Comparison of ENCODE assay signal across 27 cellular contexts in the genomic region with DNA sequence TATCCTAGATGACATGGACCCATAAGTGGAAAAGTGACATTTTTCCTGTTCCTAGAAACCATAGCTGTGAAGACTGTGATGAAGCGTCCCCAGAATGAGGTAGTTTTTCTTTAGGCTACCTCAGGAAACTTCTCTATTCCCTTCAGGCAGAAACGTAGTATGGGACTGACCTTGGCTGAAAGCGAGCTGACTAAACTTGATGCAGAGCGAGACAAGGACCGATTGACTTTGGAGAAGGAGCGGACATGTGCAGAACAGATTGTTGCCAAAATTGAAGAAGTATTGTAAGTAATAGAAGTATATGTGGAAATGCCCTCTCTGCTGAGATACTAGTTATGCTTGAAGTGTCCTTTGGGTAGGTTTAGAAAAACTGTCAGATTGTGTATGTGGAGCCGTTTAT.
"Had no signal": no experiment of that assay in that cellular context is flagged by ENCODE, and none has a peak within 500 bp of the region (broad histone marks: within the 10 kb centered on the region; RNA-seq: fewer than 3 reads in every experiment).

No MANE protein-coding gene starts in this region.

- H3K9me3 Mint-ChIP-seq: stimulated activated effector memory CD8-positive, alpha-beta T cell treated with anti-CD3 and anti-CD28 coated beads, Interleukin-12 subunit alpha, Interleukin-12 subunit beta, amount 100 ng/mL, for 72 hours; stimulated activated memory B cell treated with anti-CD40 and anti-IgM and Interleukin-4, amounts not matched to agents 10 μg/mL and 1 μg/mL and 100 μg/mL, for 72 hours; stimulated activated naive B cell treated with anti-CD40 and anti-IgM and Interleukin-4, amounts not matched to agents 10 μg/mL and 1 μg/mL and 100 μg/mL, for 72 hours; stimulated activated naive CD8-positive, alpha-beta T cell treated with anti-CD3 and anti-CD28 coated beads, Interleukin-15, amount 100 ng/mL, for 72 hours; stimulated activated naive CD8-positive, alpha-beta T cell treated with anti-CD3 and anti-CD28 coated beads, Interleukin-15, Interleukin-2, amounts not matched to agents 100 ng/mL and 50 ng/mL, for 24 hours; type B pancreatic cell had no signal

- H3K9me3 ChIP-seq: stomach, suprapubic skin, testis, thoracic aorta, thyroid gland, tibial artery, tibial nerve, transverse colon, upper lobe of left lung, upper lobe of right lung, uterus, vagina had no signal

- H3K4me3 Mint-ChIP-seq: stimulated activated effector memory CD8-positive, alpha-beta T cell treated with anti-CD3 and anti-CD28 coated beads, Interleukin-12 subunit alpha, Interleukin-12 subunit beta, amount 100 ng/mL, for 72 hours; stimulated activated memory B cell treated with anti-CD40 and anti-IgM and Interleukin-4, amounts not matched to agents 10 μg/mL and 1 μg/mL and 100 μg/mL, for 72 hours; stimulated activated naive B cell treated with anti-CD40 and anti-IgM and Interleukin-4, amounts not matched to agents 10 μg/mL and 1 μg/mL and 100 μg/mL, for 72 hours; stimulated activated naive CD8-positive, alpha-beta T cell treated with anti-CD3 and anti-CD28 coated beads, Interleukin-15, amount 100 ng/mL, for 72 hours; stimulated activated naive CD8-positive, alpha-beta T cell treated with anti-CD3 and anti-CD28 coated beads, Interleukin-15, Interleukin-2, amounts not matched to agents 100 ng/mL and 50 ng/mL, for 24 hours; type B pancreatic cell had no signal

- H3K4me1 Mint-ChIP-seq: stimulated activated effector memory CD8-positive, alpha-beta T cell treated with anti-CD3 and anti-CD28 coated beads, Interleukin-12 subunit alpha, Interleukin-12 subunit beta, amount 100 ng/mL, for 72 hours; stimulated activated memory B cell treated with anti-CD40 and anti-IgM and Interleukin-4, amounts not matched to agents 10 μg/mL and 1 μg/mL and 100 μg/mL, for 72 hours; stimulated activated naive B cell treated with anti-CD40 and anti-IgM and Interleukin-4, amounts not matched to agents 10 μg/mL and 1 μg/mL and 100 μg/mL, for 72 hours; stimulated activated naive CD8-positive, alpha-beta T cell treated with anti-CD3 and anti-CD28 coated beads, Interleukin-15, amount 100 ng/mL, for 72 hours had no signal

- H3K27ac Mint-ChIP-seq: stimulated activated effector memory CD8-positive, alpha-beta T cell treated with anti-CD3 and anti-CD28 coated beads, Interleukin-12 subunit alpha, Interleukin-12 subunit beta, amount 100 ng/mL, for 72 hours; stimulated activated memory B cell treated with anti-CD40 and anti-IgM and Interleukin-4, amounts not matched to agents 10 μg/mL and 1 μg/mL and 100 μg/mL, for 72 hours; stimulated activated naive B cell treated with anti-CD40 and anti-IgM and Interleukin-4, amounts not matched to agents 10 μg/mL and 1 μg/mL and 100 μg/mL, for 72 hours; stimulated activated naive CD8-positive, alpha-beta T cell treated with anti-CD3 and anti-CD28 coated beads, Interleukin-15, amount 100 ng/mL, for 72 hours; stimulated activated naive CD8-positive, alpha-beta T cell treated with anti-CD3 and anti-CD28 coated beads, Interleukin-15, Interleukin-2, amounts not matched to agents 100 ng/mL and 50 ng/mL, for 24 hours; type B pancreatic cell had no signal

- DNase-seq: stimulated activated CD4-positive, alpha-beta T cell treated with anti-CD3 and anti-CD28 coated beads, Interleukin-2, amount 100 ng/mL, for 48 hours; stimulated activated CD4-positive, alpha-beta T cell treated with anti-CD3 and anti-CD28 coated beads, Interleukin-4, amount 100 ng/mL, for 1 hour; stimulated activated CD4-positive, alpha-beta T cell treated with anti-CD3 and anti-CD28 coated beads, Interleukin-4, amount 100 ng/mL, for 24 hours; stimulated activated CD4-positive, alpha-beta T cell treated with anti-CD3 and anti-CD28 coated beads, Interleukin-4, amount 100 ng/mL, for 4 hours; stimulated activated CD8-positive, alpha-beta memory T cell treated with anti-CD3 and anti-CD28 coated beads, Interleukin-4, amount 100 ng/mL, for 48 hours; stimulated activated naive B cell treated with anti-CD40 and anti-IgM and Interleukin-4, amounts not matched to agents 10 μg/mL and 1 μg/mL and 100 μg/mL, for 72 hours; stimulated activated naive CD4-positive, alpha-beta T cell; stimulated activated naive CD4-positive, alpha-beta T cell treated with Interleukin-2 at 50 U/mL for 16 hours; stimulated activated naive CD8-positive, alpha-beta T cell treated with anti-CD3 and anti-CD28 coated beads, Interleukin-15, amount 100 ng/mL, for 72 hours; stimulated activated naive CD8-positive, alpha-beta T cell treated with anti-CD3 and anti-CD28 coated beads, Interleukin-15, Interleukin-2, amounts not matched to agents 100 U/mL and 50 U/mL, for 24 hours; stomach; substantia nigra; testis; thyroid gland; tibial artery; transverse colon; upper lobe of left lung; upper lobe of right lung; uterus had no signal

- H3K27me3 Mint-ChIP-seq: stimulated activated memory B cell treated with anti-CD40 and anti-IgM and Interleukin-4, amounts not matched to agents 10 μg/mL and 1 μg/mL and 100 μg/mL, for 72 hours; stimulated activated naive B cell treated with anti-CD40 and anti-IgM and Interleukin-4, amounts not matched to agents 10 μg/mL and 1 μg/mL and 100 μg/mL, for 72 hours; stimulated activated naive CD8-positive, alpha-beta T cell treated with anti-CD3 and anti-CD28 coated beads, Interleukin-15, amount 100 ng/mL, for 72 hours; stimulated activated naive CD8-positive, alpha-beta T cell treated with anti-CD3 and anti-CD28 coated beads, Interleukin-15, Interleukin-2, amounts not matched to agents 100 ng/mL and 50 ng/mL, for 24 hours; type B pancreatic cell had no signal

- H3K27me3 ChIP-seq: stomach, suprapubic skin, testis, thyroid gland, tibial artery, tibial nerve, transverse colon, upper lobe of left lung, upper lobe of right lung, uterus, vagina had no signal

- H3K4me1 ChIP-seq: stomach, suprapubic skin, testis, thyroid gland, tibial artery, tibial nerve, transverse colon, upper lobe of left lung, upper lobe of right lung, uterus, vagina had no signal

- ATAC-seq: stimulated activated effector memory CD8-positive, alpha-beta T cell treated with anti-CD3 and anti-CD28 coated beads, Interleukin-12 subunit alpha, Interleukin-12 subunit beta, amount 100 ng/mL, for 72 hours; stimulated activated memory B cell treated with anti-CD40 and anti-IgM and Interleukin-4, amounts not matched to agents 10 μg/mL and 1 μg/mL and 100 μg/mL, for 72 hours; stimulated activated naive B cell treated with anti-CD40 and anti-IgM and Interleukin-4, amounts not matched to agents 10 μg/mL and 1 μg/mL and 100 μg/mL, for 72 hours; stimulated activated naive CD8-positive, alpha-beta T cell treated with anti-CD3 and anti-CD28 coated beads, Interleukin-15, amount 100 ng/mL, for 72 hours; stimulated activated naive CD8-positive, alpha-beta T cell treated with anti-CD3 and anti-CD28 coated beads, Interleukin-15, Interleukin-2, amounts not matched to agents 100 U/mL and 50 U/mL, for 24 hours; upper lobe of right lung had no signal

- H3K36me3 ChIP-seq: uterus had no signal

- H3K4me3 ChIP-seq: stomach, suprapubic skin, testis, thoracic aorta, thyroid gland, tibial artery, tibial nerve, transverse colon, upper lobe of left lung, upper lobe of right lung, uterus, vagina had no signal

- H3K27ac ChIP-seq: stomach, suprapubic skin, testis, thoracic aorta, thyroid gland, tibial artery, tibial nerve, transverse colon, upper lobe of left lung, upper lobe of right lung, uterus, vagina had no signal
